ENCODE assay signal across 25 cellular contexts in the genomic region with DNA sequence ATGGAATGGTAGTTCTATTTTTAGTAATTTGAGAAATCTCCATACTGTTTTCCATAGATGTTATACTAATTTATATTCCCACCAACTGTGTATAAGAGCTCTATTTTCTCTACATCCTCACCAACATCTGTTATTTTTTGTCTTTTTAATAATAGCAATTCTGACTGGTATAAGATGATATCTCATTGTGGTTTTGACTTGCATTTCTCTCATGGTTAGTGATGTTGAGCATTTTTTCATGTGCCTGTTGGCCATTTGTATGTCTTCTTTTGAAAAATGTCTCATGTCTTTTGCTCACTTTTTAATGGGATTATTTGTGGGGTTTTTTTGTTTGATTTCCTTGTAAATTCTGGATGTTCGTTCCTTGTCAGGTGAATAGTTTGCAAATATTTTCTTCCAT.
"Had no signal": no experiment of that assay in that cellular context is flagged by ENCODE, and none has a peak within 500 bp of the region (broad histone marks: within the 10 kb centered on the region; RNA-seq: fewer than 3 reads in every experiment).

No MANE protein-coding gene starts in this region.

- H3K27ac ChIP-seq: Peyer's patch, SJSA1 had no signal

- H3K4me3 ChIP-seq: MG63, Peyer's patch, SJSA1 had no signal

- ATAC-seq: activated naive CD4-positive, alpha-beta T cell treated with anti-CD3 and anti-CD28 coated beads, Interleukin-2, amount 50 U/mL, for 72 hours; activated naive CD8-positive, alpha-beta T cell treated with anti-CD3 and anti-CD28 coated beads, Interleukin-2, amount 50 U/mL, for 24 hours; activated T-cell treated with anti-CD3 and anti-CD28 coated beads, Interleukin-2, amount 50 U/mL, for 4 hours; T-cell had no signal

- FAIRE-seq: TTC549 had no signal

- H3K4me1 ChIP-seq: Peyer's patch, SJSA1 had no signal

- DNase-seq: activated B cell treated with CpG ODN at 0.5 μM for 24 hours; activated CD4-positive, alpha-beta memory T cell treated with anti-CD3 and anti-CD28 coated beads for 36 hours; activated CD4-positive, alpha-beta T cell treated with anti-CD3 and anti-CD28 coated beads, Interleukin-2, amount 10 ng/mL, durations not matched to agents 7 days and 5 days; activated CD8-positive, alpha-beta memory T cell treated with anti-CD3 and anti-CD28 coated beads for 24 hours; activated effector memory CD4-positive, alpha-beta T cell treated with anti-CD3 and anti-CD28 coated beads, Interleukin-2, amount 50 U/mL, for 16 hours; activated naive CD4-positive, alpha-beta T cell treated with Interleukin-2 at 50 U/mL for 16 hours; activated naive CD8-positive, alpha-beta T cell treated with anti-CD3 and anti-CD28 coated beads, Interleukin-2, amount 50 U/mL, for 24 hours; activated T-cell treated with anti-CD3 and anti-CD28 coated beads, Interleukin-2, amount 50 U/mL, for 4 hours; amygdala; cerebellar nuclear complex; KBM-7; MG63; MV-4-11; NCI-H1092 treated with DMSO at 0.1 percent for 48 hours; NCI-H1417 treated with DMSO at 0.1 percent for 48 hours; NCI-H1694 treated with DMSO at 0.1 percent for 48 hours; NCI-H2029 treated with DMSO at 0.1 percent for 48 hours; NCI-H524; Peyer's patch; SHP77; T-cell; T1000 had no signal

- H3K9me3 ChIP-seq: MG63, Peyer's patch, SJSA1 had no signal
